Comparison of ENCODE assay signal across 8 cellular contexts in genomic region chr7:94183289-94183749, GRCh38.
DNase-seq lines count a peak whose midpoint lies in the region; ATAC-seq, FAIRE-seq and TF ChIP-seq lines count a peak whose summit lies in the region.

No MANE protein-coding gene starts in this region.

- H4K20me1 ChIP-seq in astrocyte (ENCODE audit: insufficient read depth, low read length), result no peaks in the 10 kb centered on the region

- peak overlapping the region; percentile 67 for H3K9ac ChIP-seq in astrocyte (ENCODE audit: low read length)

- H3K4me3 ChIP-seq in astrocyte (ENCODE audit: insufficient read depth, low read depth, low read length), result peak overlapping the region; percentile 25
- H3K4me3 ChIP-seq in thoracic aorta, result peak overlapping the region; percentile 17
- H3K4me3 ChIP-seq in WERI-Rb-1 (ENCODE audit: low read depth, low read length), result no peak overlapping the region

- peak; percentile 97 for ATAC-seq in thoracic aorta (ENCODE audit: insufficient number of reproducible peaks, low FRiP score, low read depth)

- H3K27ac ChIP-seq in astrocyte (ENCODE audit: low read depth, low read length) (peak overlapping the region; percentile 96), thoracic aorta (peak overlapping the region; percentile 72 to 79), WERI-Rb-1 (no peak overlapping the region)

- peaks cover 4% of the 10 kb centered on the region for H3K36me3 Mint-ChIP-seq in astrocyte (ENCODE audit: low read depth, unreplicated experiment)

- H3K27me3 Mint-ChIP-seq in astrocyte (ENCODE audit: low read depth, unreplicated experiment), result no peaks in the 10 kb centered on the region

- H3K27ac Mint-ChIP-seq in astrocyte (ENCODE audit: unreplicated experiment), result peak overlapping the region; percentile 99

- peaks cover 18% of the 10 kb centered on the region for H3K9me3 Mint-ChIP-seq in astrocyte (ENCODE audit: unreplicated experiment)

- TF ChIP-seq CTCF in astrocyte (IDR thresholded peaks at IDR 0.05; ENCODE audit: insufficient read depth, low read depth, low read length), result no peak
- no peak for TF ChIP-seq CTCF in thoracic aorta (IDR thresholded peaks at IDR 0.05)
- TF ChIP-seq CTCF in WERI-Rb-1 (IDR thresholded peaks at IDR 0.05; ENCODE audit: low read depth, low read length), result no peak

- H3K4me1 ChIP-seq in astrocyte (ENCODE audit: insufficient read depth, low read length), result peaks cover 21% of the 10 kb centered on the region
- H3K4me1 ChIP-seq in thoracic aorta (ENCODE audit: control insufficient read depth in 1 of 2, low read depth in 2 of 2), result peaks cover 7 to 10% of the 10 kb centered on the region in 2 donors

- DNase-seq in HPDE6-E6E7 (ENCODE audit: extremely low spot score), result peak; percentile 74
- DNase-seq in astrocyte (ENCODE audit: low read depth), result peak; percentile 100
- DNase-seq in iPS DF 4.7 (ENCODE audit: extremely low read depth, low spot score), result peak; percentile 30
- no peak for DNase-seq in thoracic aorta (ENCODE audit: low spot score)
- DNase-seq in DMS153 treated with DMSO at 0.1 percent for 48 hours (lab: John Stamatoyannopoulos, UW; ENCODE audit: unreplicated experiment), result no peak
- DNase-seq in activated CD4-positive, alpha-beta T cell treated with anti-CD3 and anti-CD28 coated beads, Interleukin-2, amount 50 U/mL, for 1 hour, result no peak
- no peak for DNase-seq in WERI-Rb-1
- DNase-seq in NCI-H1092 (lab: John Stamatoyannopoulos, UW), result no peak

- no peaks in the 10 kb centered on the region for H3K36me3 ChIP-seq in astrocyte (ENCODE audit: insufficient read depth, low read length)
- H3K36me3 ChIP-seq in thoracic aorta, result no peaks in the 10 kb centered on the region
- H3K36me3 ChIP-seq in WERI-Rb-1, result no peaks in the 10 kb centered on the region

- no peaks in the 10 kb centered on the region for H3K27me3 ChIP-seq in astrocyte (ENCODE audit: insufficient read depth, low read length)
- H3K27me3 ChIP-seq in thoracic aorta (replicated peaks; ENCODE audit: insufficient read depth), result no peaks in the 10 kb centered on the region
- H3K27me3 ChIP-seq in WERI-Rb-1 (ENCODE audit: insufficient read depth, low read depth, severe bottlenecking), result no peaks in the 10 kb centered on the region

- H3K4me2 ChIP-seq in astrocyte (ENCODE audit: low read length), result peak overlapping the region; percentile 49

- FAIRE-seq in astrocyte (lab: Jason Lieb, UNC), result peak; percentile 99

- H3K4me1 Mint-ChIP-seq in astrocyte (ENCODE audit: low read depth, unreplicated experiment), result peaks cover 27% of the 10 kb centered on the region

- H3K4me3 Mint-ChIP-seq in astrocyte (ENCODE audit: unreplicated experiment), result peak overlapping the region; percentile 69

- no peaks in the 10 kb centered on the region for H3K79me2 ChIP-seq in astrocyte (ENCODE audit: insufficient read depth, low read length)

- H2AFZ ChIP-seq in astrocyte (ENCODE audit: low read depth, low read length), result no peak overlapping the region

- H3K9me3 ChIP-seq in astrocyte (ENCODE audit: insufficient read depth, low read depth, low read length), result no peaks in the 10 kb centered on the region
- H3K9me3 ChIP-seq in thoracic aorta, result no peaks in the 10 kb centered on the region
- no peaks in the 10 kb centered on the region for H3K9me3 ChIP-seq in WERI-Rb-1 (ENCODE audit: severe bottlenecking)

Comparison
In these comparisons a context has a peak if more than half of its experiments do, and no peak if none do; other contexts are left out.
1. DNase-seq: peak in HPDE6-E6E7 (single experiment), astrocyte (single experiment) and iPS DF 4.7 (single experiment); none in thoracic aorta (single experiment), DMS153 treated with DMSO at 0.1 percent for 48 hours (single experiment), activated CD4-positive, alpha-beta T cell treated with anti-CD3 and anti-CD28 coated beads, Interleukin-2, amount 50 U/mL, for 1 hour (single experiment), WERI-Rb-1 (single experiment) and NCI-H1092 (single experiment).